In genomic region chr4:98446499-98447375, GRCh38 we compare ENCODE assay signal across 8 cellular contexts.
DNase-seq lines count a peak whose midpoint lies in the region; ATAC-seq and TF ChIP-seq lines count a peak whose summit lies in the region.

No MANE protein-coding gene starts in this region.

- peak; percentile 65 for DNase-seq in OCI-LY7 (ENCODE audit: low spot score)
- DNase-seq in activated naive CD4-positive, alpha-beta T cell treated with Interleukin-2 at 50 U/mL for 16 hours: peak; percentile 58
- DNase-seq in iPS-NIHi11 (ENCODE audit: low spot score): no peak
- no peak for DNase-seq in NCI-H69 (lab: John Stamatoyannopoulos, UW)
- DNase-seq in testis: no peak

- H3K9me3 ChIP-seq in OCI-LY7 (ENCODE audit: low read length) (no peaks in the 10 kb centered on the region), mucosa of rectum (ENCODE audit: control insufficient read depth in 2 of 2, low read length in 2 of 2) (no peaks in the 10 kb centered on the region), testis (no peaks in the 10 kb centered on the region)

- H3K4me2 ChIP-seq in OCI-LY7 (ENCODE audit: low read length): peak overlapping the region; percentile 59

- ATAC-seq in GM18502 (IDR thresholded peaks at IDR 0.05; ENCODE audit: poor library complexity, unreplicated experiment): peak; percentile 84
- ATAC-seq in HG02798 (IDR thresholded peaks at IDR 0.05; ENCODE audit: poor library complexity, unreplicated experiment): peak; percentile 83

- peaks cover 29% of the 10 kb centered on the region for H3K4me1 ChIP-seq in OCI-LY7 (ENCODE audit: insufficient read depth, low read length, poor library complexity, severe bottlenecking)
- H3K4me1 ChIP-seq in mucosa of rectum (ENCODE audit: control insufficient read depth in 2 of 2, insufficient read depth in 2 of 2, low read length in 2 of 2): no peaks in the 10 kb centered on the region
- no peaks in the 10 kb centered on the region for H3K4me1 ChIP-seq in testis

- H3K9ac ChIP-seq in mucosa of rectum (ENCODE audit: low read depth in 1 of 2, low read length in 2 of 2): no peak overlapping the region

- WGBS in testis, 2 donors: 78 to 81% methylated on average over 10 of the region's 10 CpGs

- CTCF ChIA-PET in OCI-LY7 (lab: Charles Lee; ENCODE audit: unreplicated experiment): no interaction called here

- no peaks in the 10 kb centered on the region for H4K20me1 ChIP-seq in OCI-LY7 (ENCODE audit: insufficient read depth, low read length)

- TF ChIP-seq CTCF in OCI-LY7 (conservative IDR thresholded peaks at IDR 0.05; ENCODE audit: low read length) (no peak), testis (IDR thresholded peaks at IDR 0.05) (no peak)

- no peaks in the 10 kb centered on the region for H3K9me2 ChIP-seq in OCI-LY7 (ENCODE audit: insufficient read depth, low read length)

- BruUV-seq in OCI-LY7 (replicated peaks; lab: Mats Ljungman, UMichigan): no TSS peak

- H3K4me3 ChIP-seq in OCI-LY7 (ENCODE audit: low read depth, low read length, poor library complexity, severe bottlenecking) (peak overlapping the region; percentile 0), mucosa of rectum (ENCODE audit: low read length in 2 of 2) (peak overlapping the region in 1 of 2 donors; percentile 20), testis (no peak overlapping the region)

- no peak for TF ChIP-seq POLR2A in testis (IDR thresholded peaks at IDR 0.05)

- H3K27ac ChIP-seq in OCI-LY7 (ENCODE audit: low read depth, low read length, poor library complexity, severe bottlenecking) (peak overlapping the region; percentile 41), mucosa of rectum (ENCODE audit: low read depth in 2 of 2, low read length in 2 of 2) (peak overlapping the region; percentile 43 to 55), testis (no peak overlapping the region)

- peaks cover 23% of the 10 kb centered on the region for H3K36me3 ChIP-seq in OCI-LY7 (ENCODE audit: insufficient read depth, low read length)
- peaks cover 12% of the 10 kb centered on the region in 2 donors for H3K36me3 ChIP-seq in mucosa of rectum (ENCODE audit: control insufficient read depth in 2 of 2, insufficient read depth in 2 of 2, low read length in 2 of 2)
- no peaks in the 10 kb centered on the region for H3K36me3 ChIP-seq in testis (ENCODE audit: low read depth, missing control alignments)

- H3K27me3 ChIP-seq in mucosa of rectum (ENCODE audit: control insufficient read depth in 2 of 2, insufficient read depth in 2 of 2, low read length in 2 of 2) (no peaks in the 10 kb centered on the region), testis (no peaks in the 10 kb centered on the region)

- no peaks in the 10 kb centered on the region for H3K79me2 ChIP-seq in OCI-LY7 (ENCODE audit: insufficient read depth, low read depth, low read length)

- POLR2A ChIA-PET in OCI-LY7 (lab: Charles Lee): interaction anchor here (0.7 kb wide), 1 partner anchor 322 kb away, joined by 3 read pairs; no protein-coding TSS in a partner anchor

- intact Hi-C loops in OCI-LY7 (cut with micrococcal nuclease; ENCODE audit: unreplicated experiment): loop anchor here (2.0 to 5.0 kb wide), 3 partner anchors 186 to 1501 kb away; partner anchors contain the start of genes DNAJB14, RAP1GDS1 and STPG2
- intact Hi-C loops in testis (cut with DNase I; ENCODE audit: low total_unique reads): no loop called here

- H2AFZ ChIP-seq in OCI-LY7 (ENCODE audit: low read length): no peak overlapping the region

Comparison
In these comparisons a context has a peak if more than half of its experiments do, and no peak if none do; other contexts are left out.
1. DNase-seq: peak in OCI-LY7 (single experiment) and activated naive CD4-positive, alpha-beta T cell treated with Interleukin-2 at 50 U/mL for 16 hours (single experiment); none in iPS-NIHi11 (single experiment), NCI-H69 (single experiment) and testis (single experiment).
2. H3K27ac ChIP-seq: peak in OCI-LY7 (single experiment) and mucosa of rectum (2 of 2); none in testis (0 of 2).